In genomic region chr16:7137560-7138330, GRCh38 we compare ENCODE assay signal across 19 cellular contexts.
DNase-seq lines count a peak whose midpoint lies in the region; ATAC-seq and TF ChIP-seq lines count a peak whose summit lies in the region.
"Had no signal": no experiment of that assay in that cellular context is flagged by ENCODE, and none has a peak within 500 bp of the region (broad histone marks: within the 10 kb centered on the region; RNA-seq: fewer than 3 reads in every experiment).

No MANE protein-coding gene starts in this region.

- no peaks in the 10 kb centered on the region for H3K9me3 ChIP-seq in mucosa of descending colon
- H3K9me3 ChIP-seq: thoracic aorta had no signal

- H3K4me1 Mint-ChIP-seq in HFFc6 (ENCODE audit: low read depth), result no peaks in the 10 kb centered on the region
- H3K4me1 Mint-ChIP-seq: activated B cell treated with CpG ODN at 0.5 μM for 24 hours; activated CD4-positive, alpha-beta memory T cell treated with anti-CD3 and anti-CD28 coated beads, Interleukin-2, amount 10 ng/mL, durations not matched to agents 7 days and 5 days; CD14-positive monocyte had no signal

- H3K4me1 ChIP-seq in mucosa of descending colon (ENCODE audit: low read depth), result no peaks in the 10 kb centered on the region

- H3K4me3 ChIP-seq in mucosa of descending colon (no peak overlapping the region), foreskin fibroblast (ENCODE audit: low read depth in 1 of 2, low read length in 2 of 2) (no peak overlapping the region)
- H3K4me3 ChIP-seq: skin epidermis, thoracic aorta had no signal

- no peaks in the 10 kb centered on the region; the same call in 1 of the 2 replicates for H3K27me3 Mint-ChIP-seq in HFFc6 (ENCODE audit: insufficient read depth)
- H3K27me3 Mint-ChIP-seq: activated B cell treated with CpG ODN at 0.5 μM for 24 hours; activated CD4-positive, alpha-beta memory T cell treated with anti-CD3 and anti-CD28 coated beads, Interleukin-2, amount 10 ng/mL, durations not matched to agents 7 days and 5 days; dendritic cell treated with granulocyte-macrophage colony-stimulating factor and Interleukin-4, amounts not matched to agents 40 ng/mL and 50 ng/mL, for 4 days had no signal

- H3K9me3 Mint-ChIP-seq in HFFc6, result peaks cover 65% of the 10 kb centered on the region
- H3K9me3 Mint-ChIP-seq: dendritic cell treated with granulocyte-macrophage colony-stimulating factor and Interleukin-4, amounts not matched to agents 40 ng/mL and 50 ng/mL, for 4 days had no signal

- ATAC-seq in esophagus mucosa (peak; percentile 89), mucosa of descending colon (peak; percentile 82), HG02870 (IDR thresholded peaks at IDR 0.05; ENCODE audit: unreplicated experiment) (no peak)

- intact Hi-C loops in mucosa of descending colon (cut with DNase I, micrococcal nuclease), result no loop called here

- peak; percentile 3 for DNase-seq in HFFc6
- peak; percentile 35 for DNase-seq in NCI-H460 (ENCODE audit: extremely low read depth, low read depth)
- no peak for DNase-seq in mucosa of descending colon
- no peak for DNase-seq in foreskin fibroblast
- DNase-seq in cortex of kidney (lab: John Stamatoyannopoulos, UW), result no peak
- DNase-seq in NCI-H748 treated with DMSO at 0.1 percent for 48 hours (lab: John Stamatoyannopoulos, UW), result no peak
- DNase-seq: activated B cell treated with CpG ODN at 0.5 μM for 24 hours; activated CD4-positive, alpha-beta memory T cell treated with anti-CD3 and anti-CD28 coated beads, Interleukin-2, amount 10 ng/mL, durations not matched to agents 7 days and 5 days; activated T-cell treated with anti-CD3 and anti-CD28 coated beads, Interleukin-2, amount 50 U/mL, for 1 hour; NCI-H526; stimulated activated CD4-positive, alpha-beta T cell treated with anti-CD3 and anti-CD28 coated beads, Interleukin-2, amount 100 ng/mL, for 48 hours; stimulated activated naive CD4-positive, alpha-beta T cell treated with Interleukin-2 at 50 U/mL for 16 hours; T-helper 9 cell had no signal

- 0 out of 2 replicates have a peak, but pooled peaks cover 3% of the 10 kb centered on the region for H3K36me3 Mint-ChIP-seq in HFFc6 (ENCODE audit: low read depth)
- H3K36me3 Mint-ChIP-seq: CD14-positive monocyte had no signal

- no peaks in the 10 kb centered on the region for H3K36me3 ChIP-seq in mucosa of descending colon (ENCODE audit: low read depth)
- H3K36me3 ChIP-seq: thoracic aorta had no signal

- H3K27ac Mint-ChIP-seq in HFFc6, result no peak overlapping the region
- H3K27ac Mint-ChIP-seq: activated B cell treated with CpG ODN at 0.5 μM for 24 hours; activated CD4-positive, alpha-beta memory T cell treated with anti-CD3 and anti-CD28 coated beads, Interleukin-2, amount 10 ng/mL, durations not matched to agents 7 days and 5 days; CD14-positive monocyte; dendritic cell treated with granulocyte-macrophage colony-stimulating factor and Interleukin-4, amounts not matched to agents 40 ng/mL and 50 ng/mL, for 4 days had no signal

- H3K4me3 Mint-ChIP-seq in HFFc6, result no peak overlapping the region
- H3K4me3 Mint-ChIP-seq: activated B cell treated with CpG ODN at 0.5 μM for 24 hours; activated CD4-positive, alpha-beta memory T cell treated with anti-CD3 and anti-CD28 coated beads, Interleukin-2, amount 10 ng/mL, durations not matched to agents 7 days and 5 days; CD14-positive monocyte; dendritic cell treated with granulocyte-macrophage colony-stimulating factor and Interleukin-4, amounts not matched to agents 40 ng/mL and 50 ng/mL, for 4 days had no signal

- no peak for TF ChIP-seq CTCF in HFFc6 (IDR thresholded peaks at IDR 0.05)
- TF ChIP-seq CTCF in mucosa of descending colon (IDR thresholded peaks at IDR 0.05), result no peak
- no peak for TF ChIP-seq CTCF in foreskin fibroblast (IDR thresholded peaks at IDR 0.05; ENCODE audit: low read depth, low read length)

Comparison
In these comparisons a context has a peak if more than half of its experiments do, and no peak if none do; other contexts are left out.
1. DNase-seq: peak in HFFc6 (single experiment) and NCI-H460 (single experiment); none in mucosa of descending colon (0 of 3), foreskin fibroblast (0 of 2), cortex of kidney (single experiment) and NCI-H748 treated with DMSO at 0.1 percent for 48 hours (single experiment).